Comparison of ENCODE assay signal across 1 cellular context in genomic region chr19:660793-661426, GRCh38.
TF ChIP-seq lines count a peak whose summit lies in the region.

No MANE protein-coding gene starts in this region.

TF ChIP-seq in HepG2, 621 proteins besides CTCF, POLR2A, EP300 and RAD21 (continued from another document and continues in another):
- TF ChIP-seq ZBTB43 (CRISPR knock-in tag; conservative IDR thresholded peaks at IDR 0.05): peak; percentile 50; the same call in 1 of the 2 replicates
- no peak for TF ChIP-seq LRRFIP1 (CRISPR knock-in tag; conservative IDR thresholded peaks at IDR 0.05)
- TF ChIP-seq CC2D1A (CRISPR knock-in tag; IDR thresholded peaks at IDR 0.05): no peak
- TF ChIP-seq POLR2AphosphoS2 (IDR thresholded peaks at IDR 0.05; ENCODE audit: low read depth, low read length): no peak; the same call in 1 of the 2 replicates
- no peak for TF ChIP-seq CEBPB (IDR thresholded peaks at IDR 0.05; ENCODE audit: borderline replicate concordance, low read depth, low read length)
- peak; percentile 88 for TF ChIP-seq ETV5 (CRISPR knock-in tag; IDR thresholded peaks at IDR 0.05; ENCODE audit: borderline replicate concordance)
- TF ChIP-seq ZNF12 (CRISPR knock-in tag; IDR thresholded peaks at IDR 0.05): no peak
- no peak for TF ChIP-seq ZNF660 (CRISPR knock-in tag; IDR thresholded peaks at IDR 0.05; ENCODE audit: borderline replicate concordance, low read depth)
- TF ChIP-seq ZFP36 (IDR thresholded peaks at IDR 0.05; ENCODE audit: borderline replicate concordance, low read depth, low read length, partially characterized antibody): no peak
- no peak for TF ChIP-seq THYN1 (CRISPR knock-in tag; IDR thresholded peaks at IDR 0.05; ENCODE audit: borderline replicate concordance, low read depth)
- no peak for TF ChIP-seq ZNF569 (CRISPR knock-in tag; IDR thresholded peaks at IDR 0.05; ENCODE audit: borderline replicate concordance)
- TF ChIP-seq ZNF530 (CRISPR knock-in tag; IDR thresholded peaks at IDR 0.05; ENCODE audit: low read depth): no peak
- TF ChIP-seq KLF12 (CRISPR knock-in tag; IDR thresholded peaks at IDR 0.05; ENCODE audit: borderline replicate concordance): no peak
- TF ChIP-seq ZNF878 (CRISPR knock-in tag; IDR thresholded peaks at IDR 0.05): no peak
- TF ChIP-seq ZNF160 (CRISPR knock-in tag; IDR thresholded peaks at IDR 0.05): 0 out of 2 replicates have a peak, but pooled peaks have one; percentile 19
- no peak for TF ChIP-seq E2F2 (CRISPR knock-in tag; IDR thresholded peaks at IDR 0.05; ENCODE audit: borderline replicate concordance)
- no peak for TF ChIP-seq SATB2 (CRISPR knock-in tag; IDR thresholded peaks at IDR 0.05)
- no peak for TF ChIP-seq ZNF432 (CRISPR knock-in tag; IDR thresholded peaks at IDR 0.05; ENCODE audit: borderline replicate concordance)
- no peak for TF ChIP-seq ZBTB8A (CRISPR knock-in tag; IDR thresholded peaks at IDR 0.05; ENCODE audit: borderline replicate concordance, low read depth)
- TF ChIP-seq RARG (CRISPR knock-in tag; IDR thresholded peaks at IDR 0.05; ENCODE audit: low read depth): no peak
- peak; percentile 36; the same call in 1 of the 2 replicates for TF ChIP-seq ZMYM3 (CRISPR knock-in tag; IDR thresholded peaks at IDR 0.05)
- no peak for TF ChIP-seq HOMEZ (CRISPR knock-in tag; IDR thresholded peaks at IDR 0.05; ENCODE audit: low read depth)
- TF ChIP-seq PREB (CRISPR knock-in tag; IDR thresholded peaks at IDR 0.05): no peak
- TF ChIP-seq ZNF891 (CRISPR knock-in tag; IDR thresholded peaks at IDR 0.05): no peak
- no peak for TF ChIP-seq NFIB (CRISPR knock-in tag; IDR thresholded peaks at IDR 0.05; ENCODE audit: borderline replicate concordance)
- no peak for TF ChIP-seq CERS6 (CRISPR knock-in tag; IDR thresholded peaks at IDR 0.05)
- no peak for TF ChIP-seq CREBL2 (CRISPR knock-in tag; IDR thresholded peaks at IDR 0.05; ENCODE audit: borderline replicate concordance)
- peak; percentile 75 for TF ChIP-seq DRAP1 (CRISPR knock-in tag; IDR thresholded peaks at IDR 0.05)
- no peak for TF ChIP-seq ZNF678 (CRISPR knock-in tag; IDR thresholded peaks at IDR 0.05)
- TF ChIP-seq TFDP2 (CRISPR knock-in tag; IDR thresholded peaks at IDR 0.05): no peak
- peak; percentile 18; the same call in 1 of the 2 replicates for TF ChIP-seq ZBTB44 (CRISPR knock-in tag; IDR thresholded peaks at IDR 0.05)
- no peak for TF ChIP-seq PHB2 (IDR thresholded peaks at IDR 0.05; ENCODE audit: partially characterized antibody)
- no peak for TF ChIP-seq ZNF282 (IDR thresholded peaks at IDR 0.05; ENCODE audit: partially characterized antibody)
- 0 out of 2 replicates have a peak, but pooled peaks have one; percentile 27 for TF ChIP-seq ZNF343 (CRISPR knock-in tag; IDR thresholded peaks at IDR 0.05)
- TF ChIP-seq MAX (IDR thresholded peaks at IDR 0.05): peak; percentile 78
- TF ChIP-seq KDM5A (IDR thresholded peaks at IDR 0.05; ENCODE audit: borderline replicate concordance, low read length): no peak; the same call in 1 of the 2 replicates
- TF ChIP-seq RORA (CRISPR knock-in tag; IDR thresholded peaks at IDR 0.05): no peak
- no peak; the same call in 1 of the 2 replicates for TF ChIP-seq SIX4 (CRISPR knock-in tag; IDR thresholded peaks at IDR 0.05)
- TF ChIP-seq KIAA2018 (CRISPR knock-in tag; IDR thresholded peaks at IDR 0.05; ENCODE audit: borderline replicate concordance): no peak
- TF ChIP-seq ETV6 (CRISPR knock-in tag; conservative IDR thresholded peaks at IDR 0.05): peak; percentile 58
